11 cellular contexts compared by ENCODE assay signal in the genomic region with DNA sequence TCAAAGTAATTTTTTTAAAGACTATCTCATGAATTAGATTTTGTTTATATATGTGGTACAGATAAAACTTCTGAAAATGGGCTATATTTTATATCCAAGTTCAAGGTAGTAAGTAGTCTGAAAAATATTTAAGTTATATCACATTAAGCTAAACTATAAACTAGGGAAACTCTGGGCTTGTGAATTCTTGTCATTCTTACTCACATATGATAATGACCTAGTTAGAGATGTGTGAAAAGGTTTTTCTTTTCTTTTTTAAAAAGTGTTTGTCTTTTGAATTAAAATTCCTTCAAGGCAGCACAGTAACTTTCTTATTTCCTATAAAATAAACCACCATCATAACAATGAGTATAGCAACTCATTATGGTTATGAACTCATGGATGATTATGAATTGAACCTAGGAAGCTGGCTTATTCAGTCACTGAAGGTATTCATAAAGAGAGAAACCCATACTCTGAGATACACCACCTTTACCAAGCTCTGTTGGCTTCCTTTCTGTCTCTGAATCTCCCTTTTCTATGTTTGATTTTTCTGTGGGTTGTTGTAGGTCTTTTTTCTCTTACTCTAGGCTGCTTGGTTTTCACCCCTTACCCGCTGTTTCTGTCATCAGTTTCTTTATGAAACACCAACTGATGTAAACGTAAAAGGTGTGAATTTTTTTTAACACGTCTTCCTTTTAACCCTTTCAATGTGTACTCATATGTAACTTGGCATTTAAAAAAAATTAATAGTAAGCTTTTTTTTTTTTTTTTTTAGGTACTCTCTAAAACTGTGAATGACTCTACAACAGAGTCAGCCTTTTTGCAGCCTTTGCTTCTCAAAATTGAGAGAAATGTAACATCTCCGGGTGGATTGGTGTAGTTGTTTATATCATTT. TPM values are rescaled to one million over a fixed set of nuclear protein-coding genes. Genes with fewer than 3 reads are reported as not detected.
DNase-seq lines count a peak whose midpoint lies in the region; ATAC-seq and TF ChIP-seq lines count a peak whose summit lies in the region.
"Had no signal": no experiment of that assay in that cellular context is flagged by ENCODE, and none has a peak within 500 bp of the region (broad histone marks: within the 10 kb centered on the region; RNA-seq: fewer than 3 reads in every experiment).

No MANE protein-coding gene starts in this region.

- TF ChIP-seq POLR2A in suprapubic skin (IDR thresholded peaks at IDR 0.05): no peak

- H3K36me3 Mint-ChIP-seq in Caco-2 (ENCODE audit: insufficient read depth, unreplicated experiment): no peaks in the 10 kb centered on the region

- CTCF ChIA-PET in RWPE1 (lab: Yijun Ruan, JAX) (interaction anchor here (0.5 to 1.1 kb wide), 3 partner anchors 63 to 123 kb away, joined by 3 to 5 read pairs (median 3); no protein-coding TSS in a partner anchor), Caco-2 (lab: Charles Lee) (interaction anchor here (0.6 kb wide), 1 partner anchor 12 kb away, joined by 3 read pairs; no protein-coding TSS in a partner anchor)

- no peak overlapping the region for H3K4me3 ChIP-seq in Jurkat, Clone E6-1 (ENCODE audit: low read length)
- no peak overlapping the region for H3K4me3 ChIP-seq in suprapubic skin
- H3K4me3 ChIP-seq in Caco-2 (ENCODE audit: low read depth, low read length): no peak overlapping the region
- H3K4me3 ChIP-seq: BLaER1, skin epidermis, upper lobe of left lung had no signal

- no peak for TF ChIP-seq EP300 in suprapubic skin (IDR thresholded peaks at IDR 0.05)

- no peaks in the 10 kb centered on the region for H3K4me1 Mint-ChIP-seq in Caco-2 (ENCODE audit: low read depth, unreplicated experiment)

- no peaks in the 10 kb centered on the region for H3K27me3 ChIP-seq in suprapubic skin
- no peaks in the 10 kb centered on the region for H3K27me3 ChIP-seq in Caco-2 (replicated peaks; ENCODE audit: control insufficient read depth, insufficient read depth, low read length)
- H3K27me3 ChIP-seq: BLaER1, upper lobe of left lung had no signal

- intact Hi-C loops in Caco-2 (cut with micrococcal nuclease; ENCODE audit: unreplicated experiment): no loop called here

- H3K9me3 ChIP-seq in suprapubic skin (no peaks in the 10 kb centered on the region), Caco-2 (no peaks in the 10 kb centered on the region)
- H3K9me3 ChIP-seq: BLaER1, upper lobe of left lung had no signal

- no peak overlapping the region for H3K4me3 Mint-ChIP-seq in Caco-2 (ENCODE audit: unreplicated experiment)

- POLR2A ChIA-PET in RWPE1 (lab: Yijun Ruan, JAX; ENCODE audit: low non-redundant PET): no interaction called here
- POLR2A ChIA-PET in Caco-2 (lab: Charles Lee): no interaction called here

- no TSS peak for BruUV-seq in Caco-2 (replicated peaks; lab: Mats Ljungman, UMichigan)

- H3K27ac ChIP-seq in suprapubic skin (peak overlapping the region; percentile 7), RWPE1 (no peak overlapping the region)
- H3K27ac ChIP-seq: BLaER1, upper lobe of left lung had no signal

- peaks cover 5% of the 10 kb centered on the region for H3K4me1 ChIP-seq in suprapubic skin
- no peaks in the 10 kb centered on the region for H3K4me1 ChIP-seq in Caco-2
- H3K4me1 ChIP-seq: upper lobe of left lung had no signal

- DNase-seq in stimulated activated CD4-positive, alpha-beta T cell treated with anti-CD3 and anti-CD28 coated beads, Interleukin-4, amount 100 ng/mL, for 24 hours: peak; percentile 49
- DNase-seq in stimulated activated CD4-positive, alpha-beta T cell treated with anti-CD3 and anti-CD28 coated beads, Interleukin-2, amount 100 ng/mL, for 48 hours: no peak
- peak; percentile 71 for DNase-seq in Jurkat, Clone E6-1 (ENCODE audit: low read depth, low spot score)
- DNase-seq in suprapubic skin (ENCODE audit: low spot score in 2 of 2): no peak
- DNase-seq in RWPE1 (ENCODE audit: low spot score): no peak
- no peak for DNase-seq in Caco-2
- DNase-seq in AG08396 (ENCODE audit: low spot score): no peak
- DNase-seq: upper lobe of left lung had no signal

- WGBS in suprapubic skin: 63% methylated on average over 4 of the region's 4 CpGs

- no peaks in the 10 kb centered on the region for H3K9me3 Mint-ChIP-seq in Caco-2 (ENCODE audit: unreplicated experiment)

- H3K36me3 ChIP-seq in suprapubic skin: no peaks in the 10 kb centered on the region
- H3K36me3 ChIP-seq in Caco-2 (ENCODE audit: control insufficient read depth, insufficient read depth, low read length): no peaks in the 10 kb centered on the region
- H3K36me3 ChIP-seq: upper lobe of left lung had no signal

- H3K27me3 Mint-ChIP-seq in Caco-2 (ENCODE audit: insufficient read depth, unreplicated experiment): no peaks in the 10 kb centered on the region

- peak; percentile 93 for ATAC-seq in HG02759 (IDR thresholded peaks at IDR 0.05; ENCODE audit: unreplicated experiment)

- no peak for TF ChIP-seq CTCF in suprapubic skin (IDR thresholded peaks at IDR 0.05)
- TF ChIP-seq CTCF in RWPE1 (conservative IDR thresholded peaks at IDR 0.05; ENCODE audit: low read depth): no peak
- TF ChIP-seq CTCF in Caco-2 (IDR thresholded peaks at IDR 0.05; ENCODE audit: insufficient read depth in 1 of 2, low read depth in 1 of 2, low read length in 1 of 2, severe bottlenecking in 1 of 2, unreplicated experiment in 1 of 2): no peak

- no peak overlapping the region for H3K27ac Mint-ChIP-seq in Caco-2 (ENCODE audit: unreplicated experiment)

RNA-seq across cellular contexts. Expression of gene IL12RB2, which starts 25.2 kb away (rescaled TPM):
- polyA plus RNA-seq in Jurkat, Clone E6-1 (2012; ENCODE audit: insufficient read depth, insufficient read length): not detected
- total RNA-seq in suprapubic skin: 1 to 10 TPM in 3 of 4 donors, under 1 TPM in 1; 0.79 to 4.5 (median 1.6) TPM
- total RNA-seq in Caco-2 (2022): 0.54 and 0.56 TPM in 2 replicates

Comparison
In these comparisons a context has a peak if more than half of its experiments do, and no peak if none do; other contexts are left out.
1. DNase-seq: peak in stimulated activated CD4-positive, alpha-beta T cell treated with anti-CD3 and anti-CD28 coated beads, Interleukin-4, amount 100 ng/mL, for 24 hours (single experiment) and Jurkat, Clone E6-1 (single experiment); none in stimulated activated CD4-positive, alpha-beta T cell treated with anti-CD3 and anti-CD28 coated beads, Interleukin-2, amount 100 ng/mL, for 48 hours (0 of 2), suprapubic skin (0 of 2), RWPE1 (single experiment), Caco-2 (0 of 2) and AG08396 (single experiment).